In genomic region chr12:131901431-131902331, GRCh38 we compare ENCODE assay signal across 1 cellular context.
TF ChIP-seq lines count a peak whose summit lies in the region.

No MANE protein-coding gene starts in this region.

TF ChIP-seq in Ishikawa, 13 proteins besides CTCF, POLR2A, EP300 and RAD21 (continued from another document):
- TF ChIP-seq USF1 (IDR thresholded peaks at IDR 0.05) (no peak), REST (IDR thresholded peaks at IDR 0.05; ENCODE audit: low read depth) (peak; percentile 71), ZBTB7A (IDR thresholded peaks at IDR 0.05; ENCODE audit: low read depth) (peak; percentile 78; the same call in 1 of the 2 replicates), TCF12 (IDR thresholded peaks at IDR 0.05; ENCODE audit: low read depth) (peak; percentile 86), NFIC (IDR thresholded peaks at IDR 0.05) (peak; percentile 84), TEAD4 (IDR thresholded peaks at IDR 0.05) (peak; percentile 56)
